Comparison of ENCODE assay signal across 12 cellular contexts in the genomic region with DNA sequence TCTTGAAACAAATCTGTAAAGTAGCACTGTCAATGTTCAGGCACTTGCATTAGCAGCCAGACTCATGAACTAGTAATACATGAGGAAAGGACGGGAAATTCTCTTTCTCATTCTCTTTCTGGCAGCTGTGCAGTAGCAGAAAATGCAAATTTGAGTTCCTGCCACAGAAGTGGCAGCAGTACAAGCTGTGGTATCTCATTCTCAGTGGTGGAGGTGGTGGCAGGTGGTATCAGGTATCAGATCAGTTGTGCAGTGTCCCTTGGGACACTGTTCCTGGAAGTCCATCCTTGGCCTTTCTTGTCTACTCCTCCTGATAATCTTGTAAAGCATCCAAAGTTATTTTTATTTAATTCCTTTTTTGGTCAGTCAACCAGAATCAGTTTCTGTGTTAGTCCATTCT.
DNase-seq lines count a peak whose midpoint lies in the region; ATAC-seq, FAIRE-seq and TF ChIP-seq lines count a peak whose summit lies in the region.
"Had no signal": no experiment of that assay in that cellular context is flagged by ENCODE, and none has a peak within 500 bp of the region (broad histone marks: within the 10 kb centered on the region; RNA-seq: fewer than 3 reads in every experiment).

No MANE protein-coding gene starts in this region.

- DNase-seq in GM12878 (ENCODE audit: low read depth, low spot score) (peak; percentile 79), RPMI8226 (no peak), amniotic stem cell (lab: John Stamatoyannopoulos, UW) (no peak), NCI-H1930 (lab: John Stamatoyannopoulos, UW) (no peak)
- no peak for DNase-seq in activated CD8-positive, alpha-beta memory T cell treated with anti-CD3 and anti-CD28 coated beads, Interleukin-2, amount 50 U/mL, for 48 hours
- DNase-seq: activated CD4-positive, alpha-beta T cell treated with anti-CD3 and anti-CD28 coated beads for 48 hours; NCI-H446; SJCRH30 had no signal

- no peak overlapping the region for H3K9ac ChIP-seq in GM12878 (ENCODE audit: control insufficient read depth, insufficient read depth, low read length)

- POLR2A ChIA-PET in GM12878 (lab: Charles Lee) = interaction anchor here (1.5 kb wide), 1 partner anchor 117 kb away, joined by 6 read pairs; no protein-coding TSS in a partner anchor

- BruUV-seq in GM12878 (replicated peaks; lab: Mats Ljungman, UMichigan) = no TSS peak

- ATAC-seq in GM18868 (IDR thresholded peaks at IDR 0.05; ENCODE audit: unreplicated experiment) = peak; percentile 63
- ATAC-seq in GM21576 (IDR thresholded peaks at IDR 0.05; ENCODE audit: unreplicated experiment) = peak; percentile 90
- ATAC-seq in HG03159 (IDR thresholded peaks at IDR 0.05; ENCODE audit: unreplicated experiment) = peak; percentile 78
- ATAC-seq in GM12878 = peak; percentile 97

- CTCF ChIA-PET in GM12878 (lab: Yijun Ruan, JAX) = interaction anchor here (0.8 to 1.8 kb wide), 5 partner anchors 15 to 210 kb away, joined by 3 to 4 read pairs (median 3); no protein-coding TSS in a partner anchor

- no peak for TF ChIP-seq CTCF in GM12878 (IDR thresholded peaks at IDR 0.05 in 2 of 3, conservative IDR thresholded peaks at IDR 0.05 in 1 of 3; ENCODE audit: control insufficient read depth in 2 of 3, extremely low read depth in 1 of 3, insufficient read depth in 1 of 3, low read depth in 3 of 3, low read length in 3 of 3)

- peaks cover 15% of the 10 kb centered on the region; the same call in 2 of the 3 replicates for H3K9me3 ChIP-seq in GM12878 (replicated peaks; ENCODE audit: control insufficient read depth, insufficient read depth, low read length)
- H3K9me3 ChIP-seq: SJCRH30 had no signal

- intact Hi-C loops in GM12878 (cut with micrococcal nuclease; ENCODE audit: unreplicated experiment) = loop anchor here (2.0 kb wide), 2 partner anchors 22 to 112 kb away; no protein-coding TSS in a partner anchor

- TF ChIP-seq RAD21 in GM12878 (IDR thresholded peaks at IDR 0.05; ENCODE audit: insufficient read depth, low read depth, low read length) = no peak

- no peak for TF ChIP-seq POLR2A in GM12878 (IDR thresholded peaks at IDR 0.05; ENCODE audit: low read depth, low read length)

- RAD21 ChIA-PET in GM12878 (lab: Charles Lee; ENCODE audit: unreplicated experiment) = interaction anchor here (0.9 to 1.4 kb wide), 2 partner anchors 509 to 920 kb away, joined by 3 read pairs; no protein-coding TSS in a partner anchor

- FAIRE-seq in GM12878 (lab: Jason Lieb, UNC) = peak; percentile 96
- FAIRE-seq: urothelium cell line had no signal

- no peaks in the 10 kb centered on the region for H3K27me3 ChIP-seq in GM12878 (replicated peaks in 1 of 2; ENCODE audit: control insufficient read depth in 2 of 2, insufficient read depth in 2 of 2, low read length in 1 of 2)

- peak overlapping the region; percentile 59 for H3K4me2 ChIP-seq in GM12878 (ENCODE audit: control insufficient read depth, insufficient read depth)

- WGBS in GM12878 (ENCODE audit: insufficient coverage, insufficient replicate concordance, low lambda C conversion rate, missing lambda C conversion rate) = 13% methylated on average over 1 of the region's 1 CpG

- no peak overlapping the region for H2AFZ ChIP-seq in GM12878 (ENCODE audit: control insufficient read depth, low read depth, low read length)

- in situ Hi-C loops in GM12878 (cut with MboI) = no loop called here

- no peaks in the 10 kb centered on the region for H4K20me1 ChIP-seq in GM12878 (ENCODE audit: control insufficient read depth, insufficient read depth)

- no peaks in the 10 kb centered on the region for H3K36me3 ChIP-seq in GM12878 (ENCODE audit: control insufficient read depth in 2 of 2, insufficient read depth in 2 of 2, low read length in 1 of 2)
- H3K36me3 ChIP-seq: SJCRH30 had no signal

- TF ChIP-seq EP300 in GM12878 (IDR thresholded peaks at IDR 0.05; ENCODE audit: borderline replicate concordance in 1 of 2, control insufficient read depth in 1 of 2, low read depth in 2 of 2, low read length in 2 of 2) = peak; percentile 50 to 89; a peak in 3 of 4 replicates

- no peak overlapping the region for H3K4me3 ChIP-seq in GM12878
- H3K4me3 ChIP-seq: SJCRH30 had no signal

- no peaks in the 10 kb centered on the region for H3K79me2 ChIP-seq in GM12878 (ENCODE audit: control insufficient read depth, insufficient read depth, low read length)

- SMC1A ChIA-PET in GM12878 (lab: Charles Lee; ENCODE audit: uncharacterized antibody, unreplicated experiment) = interaction anchor here (1.1 to 1.6 kb wide), 5 partner anchors 19 to 399 kb away, joined by 3 to 4 read pairs (median 4); no protein-coding TSS in a partner anchor

- H3K4me1 ChIP-seq in GM12878 (ENCODE audit: control insufficient read depth, insufficient read depth, low read length) = peaks cover 8% of the 10 kb centered on the region
- H3K4me1 ChIP-seq: SJCRH30 had no signal

- no peak overlapping the region for H3K27ac ChIP-seq in GM12878 (ENCODE audit: control insufficient read depth, insufficient read depth)
- H3K27ac ChIP-seq: SJCRH30 had no signal

TF ChIP-seq in GM12878, 131 proteins besides CTCF, POLR2A, EP300 and RAD21 (continues in another document):
- TF ChIP-seq NBN (IDR thresholded peaks at IDR 0.05) (no peak), IKZF1 (conservative IDR thresholded peaks at IDR 0.05) (peak; percentile 80), NFYA (IDR thresholded peaks at IDR 0.05; ENCODE audit: borderline replicate concordance, low read depth, low read length) (no peak), EGR1 (IDR thresholded peaks at IDR 0.05; ENCODE audit: borderline replicate concordance in 1 of 2, low read depth in 2 of 2, low read length in 2 of 2) (no peak), SMAD5 (IDR thresholded peaks at IDR 0.05; ENCODE audit: low read depth) (no peak), ZNF622 (IDR thresholded peaks at IDR 0.05) (no peak), KLF5 (IDR thresholded peaks at IDR 0.05; ENCODE audit: partially characterized antibody) (no peak), CBFB (IDR thresholded peaks at IDR 0.05; ENCODE audit: low read depth) (no peak)
- TF ChIP-seq, protein P1, sequence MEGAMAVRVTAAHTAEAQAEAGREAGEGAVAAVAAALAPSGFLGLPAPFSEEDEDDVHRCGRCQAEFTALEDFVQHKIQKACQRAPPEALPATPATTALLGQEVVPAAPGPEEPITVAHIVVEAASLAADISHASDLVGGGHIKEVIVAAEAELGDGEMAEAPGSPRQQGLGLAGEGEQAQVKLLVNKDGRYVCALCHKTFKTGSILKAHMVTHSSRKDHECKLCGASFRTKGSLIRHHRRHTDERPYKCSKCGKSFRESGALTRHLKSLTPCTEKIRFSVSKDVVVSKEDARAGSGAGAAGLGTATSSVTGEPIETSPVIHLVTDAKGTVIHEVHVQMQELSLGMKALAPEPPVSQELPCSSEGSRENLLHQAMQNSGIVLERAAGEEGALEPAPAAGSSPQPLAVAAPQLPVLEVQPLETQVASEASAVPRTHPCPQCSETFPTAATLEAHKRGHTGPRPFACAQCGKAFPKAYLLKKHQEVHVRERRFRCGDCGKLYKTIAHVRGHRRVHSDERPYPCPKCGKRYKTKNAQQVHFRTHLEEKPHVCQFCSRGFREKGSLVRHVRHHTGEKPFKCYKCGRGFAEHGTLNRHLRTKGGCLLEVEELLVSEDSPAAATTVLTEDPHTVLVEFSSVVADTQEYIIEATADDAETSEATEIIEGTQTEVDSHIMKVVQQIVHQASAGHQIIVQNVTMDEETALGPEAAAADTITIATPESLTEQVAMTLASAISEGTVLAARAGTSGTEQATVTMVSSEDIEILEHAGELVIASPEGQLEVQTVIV (IDR thresholded peaks at IDR 0.05; ENCODE audit: borderline replicate concordance, partially characterized antibody) = no peak
- TF ChIP-seq, protein P2, sequence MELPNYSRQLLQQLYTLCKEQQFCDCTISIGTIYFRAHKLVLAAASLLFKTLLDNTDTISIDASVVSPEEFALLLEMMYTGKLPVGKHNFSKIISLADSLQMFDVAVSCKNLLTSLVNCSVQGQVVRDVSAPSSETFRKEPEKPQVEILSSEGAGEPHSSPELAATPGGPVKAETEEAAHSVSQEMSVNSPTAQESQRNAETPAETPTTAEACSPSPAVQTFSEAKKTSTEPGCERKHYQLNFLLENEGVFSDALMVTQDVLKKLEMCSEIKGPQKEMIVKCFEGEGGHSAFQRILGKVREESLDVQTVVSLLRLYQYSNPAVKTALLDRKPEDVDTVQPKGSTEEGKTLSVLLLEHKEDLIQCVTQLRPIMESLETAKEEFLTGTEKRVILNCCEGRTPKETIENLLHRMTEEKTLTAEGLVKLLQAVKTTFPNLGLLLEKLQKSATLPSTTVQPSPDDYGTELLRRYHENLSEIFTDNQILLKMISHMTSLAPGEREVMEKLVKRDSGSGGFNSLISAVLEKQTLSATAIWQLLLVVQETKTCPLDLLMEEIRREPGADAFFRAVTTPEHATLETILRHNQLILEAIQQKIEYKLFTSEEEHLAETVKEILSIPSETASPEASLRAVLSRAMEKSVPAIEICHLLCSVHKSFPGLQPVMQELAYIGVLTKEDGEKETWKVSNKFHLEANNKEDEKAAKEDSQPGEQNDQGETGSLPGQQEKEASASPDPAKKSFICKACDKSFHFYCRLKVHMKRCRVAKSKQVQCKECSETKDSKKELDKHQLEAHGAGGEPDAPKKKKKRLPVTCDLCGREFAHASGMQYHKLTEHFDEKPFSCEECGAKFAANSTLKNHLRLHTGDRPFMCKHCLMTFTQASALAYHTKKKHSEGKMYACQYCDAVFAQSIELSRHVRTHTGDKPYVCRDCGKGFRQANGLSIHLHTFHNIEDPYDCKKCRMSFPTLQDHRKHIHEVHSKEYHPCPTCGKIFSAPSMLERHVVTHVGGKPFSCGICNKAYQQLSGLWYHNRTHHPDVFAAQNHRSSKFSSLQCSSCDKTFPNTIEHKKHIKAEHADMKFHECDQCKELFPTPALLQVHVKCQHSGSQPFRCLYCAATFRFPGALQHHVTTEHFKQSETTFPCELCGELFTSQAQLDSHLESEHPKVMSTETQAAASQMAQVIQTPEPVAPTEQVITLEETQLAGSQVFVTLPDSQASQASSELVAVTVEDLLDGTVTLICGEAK (IDR thresholded peaks at IDR 0.05; ENCODE audit: borderline replicate concordance) = no peak
